In genomic region chr6:34970487-34970886, GRCh38 we compare ENCODE assay signal across 2 cellular contexts.
TF ChIP-seq lines count a peak whose summit lies in the region.

No MANE protein-coding gene starts in this region.

TF ChIP-seq in SK-N-SH treated with all-trans-retinoic acid at 6 μM for 48 hours, 23 proteins besides CTCF, POLR2A, EP300 and RAD21 (continued from another document):
- no peak for TF ChIP-seq ARNTL (CRISPR knock-in tag; IDR thresholded peaks at IDR 0.05; ENCODE audit: borderline replicate concordance, low read depth)
- TF ChIP-seq GLIS3 (CRISPR knock-in tag; IDR thresholded peaks at IDR 0.05) = no peak
- TF ChIP-seq ZFP30 (CRISPR knock-in tag; IDR thresholded peaks at IDR 0.05) = no peak
- no peak for TF ChIP-seq ZNF8 (CRISPR knock-in tag; IDR thresholded peaks at IDR 0.05)
- TF ChIP-seq CREB5 (CRISPR knock-in tag; IDR thresholded peaks at IDR 0.05; ENCODE audit: low read depth) = no peak
- no peak for TF ChIP-seq ISL1 (CRISPR knock-in tag; IDR thresholded peaks at IDR 0.05)
- no peak for TF ChIP-seq ZFP3 (CRISPR knock-in tag; IDR thresholded peaks at IDR 0.05)
- no peak for TF ChIP-seq ESRRG (CRISPR knock-in tag; IDR thresholded peaks at IDR 0.05)
- TF ChIP-seq ZNF70 (CRISPR knock-in tag; IDR thresholded peaks at IDR 0.05) = no peak
- TF ChIP-seq BACH2 (CRISPR knock-in tag; IDR thresholded peaks at IDR 0.05; ENCODE audit: borderline replicate concordance) = no peak
- no peak for TF ChIP-seq TSHZ2 (CRISPR knock-in tag; IDR thresholded peaks at IDR 0.05)
- TF ChIP-seq OSR1 (CRISPR knock-in tag; IDR thresholded peaks at IDR 0.05) = no peak
- no peak for TF ChIP-seq TCF4 (CRISPR knock-in tag; IDR thresholded peaks at IDR 0.05; ENCODE audit: borderline replicate concordance)

TF ChIP-seq in SK-N-SH, 30 proteins besides CTCF, POLR2A, EP300 and RAD21 (continued from another document):
- no peak for TF ChIP-seq REST (IDR thresholded peaks at IDR 0.05; ENCODE audit: low read depth, low read length)
